ENCODE assay signal across 9 cellular contexts in genomic region chr7:20784311-20785210, GRCh38. TPM values are rescaled to one million over a fixed set of nuclear protein-coding genes. Genes with fewer than 3 reads are reported as not detected.
A peak's percentile ranks its signal among the peaks of the same experiment; 100 is the strongest.
DNase-seq lines count a peak whose midpoint lies in the region; ATAC-seq and TF ChIP-seq lines count a peak whose summit lies in the region.
"Had no signal": no experiment of that assay in that cellular context is flagged by ENCODE, and none has a peak within 500 bp of the region (broad histone marks: within the 10 kb centered on the region; RNA-seq: fewer than 3 reads in every experiment).

No MANE protein-coding gene starts in this region.

- peak; percentile 28 for ATAC-seq in body of pancreas
- peak; percentile 20 for ATAC-seq in mucosa of descending colon
- ATAC-seq in GM19351 (IDR thresholded peaks at IDR 0.05; ENCODE audit: unreplicated experiment) = no peak
- no peak for ATAC-seq in stimulated activated naive B cell treated with anti-CD40 and anti-IgM and Interleukin-4, amounts not matched to agents 10 μg/mL and 1 μg/mL and 100 μg/mL, for 72 hours (replicated peaks)
- ATAC-seq in GM18907 (IDR thresholded peaks at IDR 0.05; ENCODE audit: unreplicated experiment) = no peak

- peaks cover 81 to 97% (median 91%) of the 10 kb centered on the region in 3 donors for H3K27me3 Mint-ChIP-seq in CD14-positive monocyte (ENCODE audit: low read depth in 3 of 3)
- peaks cover 61 to 73% of the 10 kb centered on the region in 2 donors for H3K27me3 Mint-ChIP-seq in stimulated activated naive B cell treated with anti-CD40 and anti-IgM and Interleukin-4, amounts not matched to agents 10 μg/mL and 1 μg/mL and 100 μg/mL, for 72 hours

- H3K4me3 ChIP-seq in body of pancreas = no peak overlapping the region
- no peak overlapping the region for H3K4me3 ChIP-seq in mucosa of descending colon

- POLR2A ChIA-PET in HEK293T (lab: Yijun Ruan, JAX) = no interaction called here

- H3K36me3 ChIP-seq in body of pancreas (replicated peaks in 1 of 2; ENCODE audit: insufficient read depth in 1 of 2, low read depth in 2 of 2) (no peaks in the 10 kb centered on the region), mucosa of descending colon (ENCODE audit: low read depth) (no peaks in the 10 kb centered on the region)

- intact Hi-C loops in CD14-positive monocyte (cut with micrococcal nuclease) (loop anchor here in 1 of 2 donors (10.0 kb wide), 1 partner anchor 720 kb away; no protein-coding TSS in a partner anchor), body of pancreas (cut with DNase I) (loop anchor here (10.0 kb wide), 1 partner anchor 980 kb away; no protein-coding TSS in a partner anchor), mucosa of descending colon (cut with DNase I, micrococcal nuclease) (no loop called here)

- H3K27ac ChIP-seq in body of pancreas = no peak overlapping the region

- TF ChIP-seq POLR2A in body of pancreas (IDR thresholded peaks at IDR 0.05) = no peak

- H3K4me1 Mint-ChIP-seq in CD14-positive monocyte = peaks cover 33% of the 10 kb centered on the region
- peaks cover 13 to 32% of the 10 kb centered on the region in 2 donors for H3K4me1 Mint-ChIP-seq in stimulated activated naive B cell treated with anti-CD40 and anti-IgM and Interleukin-4, amounts not matched to agents 10 μg/mL and 1 μg/mL and 100 μg/mL, for 72 hours

- CTCF ChIA-PET in HEK293T (lab: Yijun Ruan, JAX) = interaction anchor here (1.2 kb wide), 1 partner anchor 469 kb away, joined by 5 read pairs; no protein-coding TSS in a partner anchor

- H3K4me1 ChIP-seq in body of pancreas (peaks cover 34% of the 10 kb centered on the region), mucosa of descending colon (ENCODE audit: low read depth) (peaks cover 18% of the 10 kb centered on the region)

- no peaks in the 10 kb centered on the region for H3K9me3 ChIP-seq in body of pancreas
- no peaks in the 10 kb centered on the region for H3K9me3 ChIP-seq in mucosa of descending colon

- 6 to 20% methylated on average over 1 to 99 of the region's 107 CpGs for WGBS in body of pancreas, 2 donors

- H3K4me3 Mint-ChIP-seq in CD14-positive monocyte = peak overlapping the region; percentile 82 to 91
- peak overlapping the region in 1 of 2 donors; percentile 83 for H3K4me3 Mint-ChIP-seq in stimulated activated naive B cell treated with anti-CD40 and anti-IgM and Interleukin-4, amounts not matched to agents 10 μg/mL and 1 μg/mL and 100 μg/mL, for 72 hours

- peaks cover 6 to 57% of the 10 kb centered on the region in 2 donors for H3K27me3 ChIP-seq in body of pancreas

- TF ChIP-seq CTCF in CD14-positive monocyte (IDR thresholded peaks at IDR 0.05) (no peak), body of pancreas (IDR thresholded peaks at IDR 0.05) (no peak), mucosa of descending colon (IDR thresholded peaks at IDR 0.05) (no peak)

- H3K9me3 Mint-ChIP-seq in CD14-positive monocyte = peaks cover 4 to 33% (median 25%) of the 10 kb centered on the region in 7 donors
- H3K9me3 Mint-ChIP-seq in stimulated activated naive B cell treated with anti-CD40 and anti-IgM and Interleukin-4, amounts not matched to agents 10 μg/mL and 1 μg/mL and 100 μg/mL, for 72 hours = peaks cover 4 to 7% of the 10 kb centered on the region in 2 donors
- H3K9me3 Mint-ChIP-seq: mesothelial cell of epicardium had no signal

- peaks cover 9 to 15% of the 10 kb centered on the region in 2 donors for H3K36me3 Mint-ChIP-seq in CD14-positive monocyte
- peaks cover 7 to 15% of the 10 kb centered on the region in 2 donors for H3K36me3 Mint-ChIP-seq in stimulated activated naive B cell treated with anti-CD40 and anti-IgM and Interleukin-4, amounts not matched to agents 10 μg/mL and 1 μg/mL and 100 μg/mL, for 72 hours
- H3K36me3 Mint-ChIP-seq: mesothelial cell of epicardium had no signal

- H3K27ac Mint-ChIP-seq in CD14-positive monocyte = no peak overlapping the region
- no peak overlapping the region for H3K27ac Mint-ChIP-seq in stimulated activated naive B cell treated with anti-CD40 and anti-IgM and Interleukin-4, amounts not matched to agents 10 μg/mL and 1 μg/mL and 100 μg/mL, for 72 hours
- H3K27ac Mint-ChIP-seq: mesothelial cell of epicardium had no signal

- DNase-seq in CD14-positive monocyte (ENCODE audit: low spot score) (no peak), HEK293T (ENCODE audit: extremely low spot score) (peak; percentile 65), body of pancreas (no peak), mucosa of descending colon (no peak), NCI-H774 (lab: John Stamatoyannopoulos, UW) (no peak)
- no peak for DNase-seq in stimulated activated naive B cell treated with anti-CD40 and anti-IgM and Interleukin-4, amounts not matched to agents 10 μg/mL and 1 μg/mL and 100 μg/mL, for 72 hours

TF ChIP-seq in HEK293T, 16 proteins besides CTCF, POLR2A, EP300 and RAD21:
- TF ChIP-seq CTBP1 (IDR thresholded peaks at IDR 0.05; ENCODE audit: borderline replicate concordance) = no peak
- no peak; the same call in 1 of the 2 replicates for TF ChIP-seq L3MBTL2 (conservative IDR thresholded peaks at IDR 0.05)
- no peak for TF ChIP-seq PKNOX1 (IDR thresholded peaks at IDR 0.05)
- TF ChIP-seq ELF4 (IDR thresholded peaks at IDR 0.05) = no peak
- no peak for TF ChIP-seq NFRKB (IDR thresholded peaks at IDR 0.05)
- no peak for TF ChIP-seq LEF1 (IDR thresholded peaks at IDR 0.05; ENCODE audit: borderline replicate concordance)
TF ChIP-seq in HEK293T: peak in this region for 0.

RNA-seq across cellular contexts. Expression of gene SP8, which starts 2.1 kb away (rescaled TPM):
- not detected for polyA plus RNA-seq in CD14-positive monocyte
- not detected for total RNA-seq in body of pancreas
- not detected for total RNA-seq in mucosa of descending colon
- total RNA-seq: mesothelial cell of epicardium had no signal

Comparison
In these comparisons a context has a peak if more than half of its experiments do, and no peak if none do; other contexts are left out.
1. ATAC-seq: peak in body of pancreas (single experiment) and mucosa of descending colon (single experiment); none in GM19351 (single experiment), stimulated activated naive B cell treated with anti-CD40 and anti-IgM and Interleukin-4, amounts not matched to agents 10 μg/mL and 1 μg/mL and 100 μg/mL, for 72 hours (0 of 2) and GM18907 (single experiment).